12 cellular contexts compared by ENCODE assay signal in genomic region chr2:45283764-45284620, GRCh38.
DNase-seq lines count a peak whose midpoint lies in the region; ATAC-seq, FAIRE-seq and TF ChIP-seq lines count a peak whose summit lies in the region.
"Had no signal": no experiment of that assay in that cellular context is flagged by ENCODE, and none has a peak within 500 bp of the region (broad histone marks: within the 10 kb centered on the region; RNA-seq: fewer than 3 reads in every experiment).

No MANE protein-coding gene starts in this region.

- H3K27ac Mint-ChIP-seq in effector memory CD8-positive, alpha-beta T cell = no peak overlapping the region
- H3K27ac Mint-ChIP-seq: activated T-cell treated with anti-CD3 and anti-CD28 coated beads, Interleukin-2, amount 50 U/mL, for 72 hours; CD4-positive, alpha-beta T cell had no signal

- no peak for TF ChIP-seq EP300 in gastroesophageal sphincter (IDR thresholded peaks at IDR 0.05)

- H3K27me3 ChIP-seq in brain microvascular endothelial cell (replicated peaks) (no peaks in the 10 kb centered on the region), gastroesophageal sphincter (peaks cover 4% of the 10 kb centered on the region)
- H3K27me3 ChIP-seq: sigmoid colon had no signal

- DNase-seq in AG08396 (ENCODE audit: low spot score) = peak; percentile 20
- DNase-seq in HTR-8/SVneo (ENCODE audit: insufficient read length, low spot score) = peak; percentile 72
- DNase-seq in brain microvascular endothelial cell = peak; percentile 74
- DNase-seq in kidney tubule cell (ENCODE audit: low spot score) = peak; percentile 34
- no peak for DNase-seq in ACHN
- no peak for DNase-seq in effector memory CD8-positive, alpha-beta T cell
- DNase-seq: activated T-cell treated with anti-CD3 and anti-CD28 coated beads, Interleukin-2, amount 50 U/mL, for 72 hours; CD4-positive, alpha-beta T cell; NCI-H2081; sigmoid colon had no signal

- ATAC-seq in gastroesophageal sphincter (no peak), HG03457 (IDR thresholded peaks at IDR 0.05; ENCODE audit: unreplicated experiment) (no peak)
- ATAC-seq in effector memory CD8-positive, alpha-beta T cell (replicated peaks) = no peak
- ATAC-seq: activated T-cell treated with anti-CD3 and anti-CD28 coated beads, Interleukin-2, amount 50 U/mL, for 72 hours had no signal

- H3K36me3 ChIP-seq in brain microvascular endothelial cell (replicated peaks) = no peaks in the 10 kb centered on the region
- H3K36me3 ChIP-seq in gastroesophageal sphincter = no peaks in the 10 kb centered on the region
- H3K36me3 ChIP-seq: sigmoid colon had no signal

- H3K27ac ChIP-seq in brain microvascular endothelial cell (peak overlapping the region; percentile 33), gastroesophageal sphincter (no peak overlapping the region)
- H3K27ac ChIP-seq: sigmoid colon had no signal

- no peaks in the 10 kb centered on the region for H3K9me3 Mint-ChIP-seq in effector memory CD8-positive, alpha-beta T cell
- H3K9me3 Mint-ChIP-seq: activated T-cell treated with anti-CD3 and anti-CD28 coated beads, Interleukin-2, amount 50 U/mL, for 72 hours; CD4-positive, alpha-beta T cell had no signal

- no peak for TF ChIP-seq CTCF in brain microvascular endothelial cell (IDR thresholded peaks at IDR 0.05; ENCODE audit: low read depth, low read length, missing control alignments)
- TF ChIP-seq CTCF in gastroesophageal sphincter (IDR thresholded peaks at IDR 0.05) = no peak

- H3K36me3 Mint-ChIP-seq in effector memory CD8-positive, alpha-beta T cell (ENCODE audit: insufficient read depth) = no peaks in the 10 kb centered on the region

- 58 to 68% methylated on average over 2 to 7 of the region's 10 CpGs for WGBS in gastroesophageal sphincter (ENCODE audit: low coverage in 1 of 2), 2 donors

- H3K4me1 ChIP-seq in gastroesophageal sphincter = no peaks in the 10 kb centered on the region
- H3K4me1 ChIP-seq: sigmoid colon had no signal

- peaks cover 0 to 11% (median 0%) of the 10 kb centered on the region in 3 donors for H3K9me3 ChIP-seq in gastroesophageal sphincter
- H3K9me3 ChIP-seq: sigmoid colon had no signal

- in situ Hi-C loops in brain microvascular endothelial cell (cut with HindIII; ENCODE audit: low pct_ligation_motif_present, low sequenced_read_pairs) (no loop called here), ACHN (cut with HindIII; ENCODE audit: low pct_ligation_motif_present, low pct_unique_long_range_greater_than_20kb, low sequenced_read_pairs) (no loop called here)

- no peak for TF ChIP-seq POLR2A in gastroesophageal sphincter (IDR thresholded peaks at IDR 0.05)

- H3K4me1 Mint-ChIP-seq in effector memory CD8-positive, alpha-beta T cell (ENCODE audit: low read depth in 2 of 2) = no peaks in the 10 kb centered on the region

- no peak overlapping the region for H3K4me3 Mint-ChIP-seq in effector memory CD8-positive, alpha-beta T cell
- H3K4me3 Mint-ChIP-seq: activated T-cell treated with anti-CD3 and anti-CD28 coated beads, Interleukin-2, amount 50 U/mL, for 72 hours; CD4-positive, alpha-beta T cell had no signal

- FAIRE-seq in HTR-8/SVneo (lab: Jason Lieb, UNC) = peak; percentile 74

- H3K4me3 ChIP-seq in brain microvascular endothelial cell (ENCODE audit: low read depth, low read length) (no peak overlapping the region), gastroesophageal sphincter (no peak overlapping the region)
- H3K4me3 ChIP-seq: sigmoid colon had no signal

- H3K27me3 Mint-ChIP-seq in effector memory CD8-positive, alpha-beta T cell = peaks cover 40 to 78% of the 10 kb centered on the region in 2 donors

Comparison
In these comparisons a context has a peak if more than half of its experiments do, and no peak if none do; other contexts are left out.
1. DNase-seq: peak in AG08396 (single experiment), HTR-8/SVneo (single experiment), brain microvascular endothelial cell (single experiment) and kidney tubule cell (single experiment); none in ACHN (single experiment) and effector memory CD8-positive, alpha-beta T cell (0 of 3).